In the genomic region with DNA sequence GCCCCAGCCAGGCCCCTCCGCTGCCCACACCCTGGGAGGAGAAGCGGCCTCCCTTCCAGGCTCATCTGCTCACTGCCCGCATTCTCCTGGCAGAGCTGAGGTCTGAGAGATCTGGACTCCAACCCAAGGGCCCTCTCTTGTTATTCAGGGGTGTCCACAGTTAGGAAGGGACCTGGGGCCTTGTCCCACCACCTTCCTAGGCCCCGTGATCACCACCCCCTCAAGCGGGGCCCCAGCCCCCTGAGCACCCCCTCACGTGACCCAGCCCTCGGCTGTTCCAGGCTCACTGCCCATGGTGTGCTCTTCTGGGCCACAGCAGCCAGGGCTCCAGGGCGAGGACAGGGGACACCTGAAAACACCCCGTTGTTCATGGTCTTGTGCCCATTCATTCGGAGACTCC, we compare ENCODE assay signal across 1 cellular context.
TF ChIP-seq lines count a peak whose summit lies in the region.

No MANE protein-coding gene starts in this region.

TF ChIP-seq in K562, 482 proteins besides CTCF, POLR2A, EP300 and RAD21:
- TF ChIP-seq NR2C1 (IDR thresholded peaks at IDR 0.05) (no peak), NR2C1 (tag; IDR thresholded peaks at IDR 0.05) (no peak)
- TF ChIP-seq, protein P1, sequence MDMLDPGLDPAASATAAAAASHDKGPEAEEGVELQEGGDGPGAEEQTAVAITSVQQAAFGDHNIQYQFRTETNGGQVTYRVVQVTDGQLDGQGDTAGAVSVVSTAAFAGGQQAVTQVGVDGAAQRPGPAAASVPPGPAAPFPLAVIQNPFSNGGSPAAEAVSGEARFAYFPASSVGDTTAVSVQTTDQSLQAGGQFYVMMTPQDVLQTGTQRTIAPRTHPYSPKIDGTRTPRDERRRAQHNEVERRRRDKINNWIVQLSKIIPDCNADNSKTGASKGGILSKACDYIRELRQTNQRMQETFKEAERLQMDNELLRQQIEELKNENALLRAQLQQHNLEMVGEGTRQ (CRISPR knock-in tag; IDR thresholded peaks at IDR 0.05), result peak; percentile 57
